14 cellular contexts compared by ENCODE assay signal in the genomic region with DNA sequence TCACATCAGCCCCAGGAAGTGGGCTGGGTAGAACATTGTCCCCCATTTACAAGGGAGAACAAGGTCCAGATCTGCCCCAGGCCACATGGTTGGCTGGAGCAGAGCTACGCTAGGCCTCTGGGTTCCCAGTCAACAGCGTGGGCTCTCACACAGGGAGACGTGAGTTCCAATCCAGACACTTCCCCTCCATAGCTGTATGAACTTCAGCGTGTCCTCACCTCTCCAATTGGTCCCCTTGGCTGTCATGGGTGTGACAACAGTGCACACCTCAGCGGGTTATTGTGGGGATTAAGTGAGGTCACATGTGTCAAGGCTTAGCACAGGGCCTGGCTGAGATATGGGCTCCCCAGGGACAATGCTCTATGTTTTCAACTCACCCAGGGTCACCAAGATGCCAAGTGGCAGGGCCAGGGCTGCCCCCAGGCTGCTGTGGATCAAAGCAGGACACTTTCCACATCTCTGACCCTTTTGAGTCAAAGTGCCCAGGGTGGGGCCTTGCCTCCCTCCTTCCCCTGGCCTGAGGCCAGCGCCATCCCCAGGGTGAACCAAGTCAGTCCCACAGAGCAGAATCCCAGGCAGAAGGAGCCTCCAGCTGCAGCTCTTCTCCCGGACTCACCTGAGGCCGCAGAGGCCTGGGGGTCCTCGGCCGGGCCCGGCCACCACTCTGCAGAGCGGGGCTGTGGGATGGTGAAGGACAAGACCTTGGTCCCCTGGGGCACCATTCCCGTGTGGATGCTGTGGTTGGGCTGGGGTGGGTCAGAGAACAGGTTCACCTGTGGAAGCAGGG. TPM values are rescaled to one million over a fixed set of nuclear protein-coding genes. Genes with fewer than 3 reads are reported as not detected.
DNase-seq lines count a peak whose midpoint lies in the region; ATAC-seq and TF ChIP-seq lines count a peak whose summit lies in the region.
"Had no signal": no experiment of that assay in that cellular context is flagged by ENCODE, and none has a peak within 500 bp of the region (broad histone marks: within the 10 kb centered on the region; RNA-seq: fewer than 3 reads in every experiment).

No MANE protein-coding gene starts in this region.

- peaks cover 52% of the 10 kb centered on the region for H3K36me3 ChIP-seq in CD8-positive, alpha-beta T cell (ENCODE audit: insufficient read depth, low read length)

- CTCF ChIA-PET in CD8-positive, alpha-beta T cell (lab: Charles Lee): interaction anchor here (0.6 to 2.1 kb wide), 10 partner anchors 10 to 37 kb away, joined by 3 to 8 read pairs (median 4); partner anchors contain the start of gene AKNA

- H3K27me3 ChIP-seq in CD8-positive, alpha-beta T cell (ENCODE audit: insufficient read depth, low read length): no peaks in the 10 kb centered on the region

- H3K36me3 Mint-ChIP-seq in CD8-positive, alpha-beta T cell: peaks cover 86% of the 10 kb centered on the region
- peaks cover 88% of the 10 kb centered on the region for H3K36me3 Mint-ChIP-seq in central memory CD8-positive, alpha-beta T cell (ENCODE audit: insufficient read depth)
- H3K36me3 Mint-ChIP-seq in osteocyte (ENCODE audit: unreplicated experiment): peaks cover 42% of the 10 kb centered on the region
- peaks cover 27% of the 10 kb centered on the region for H3K36me3 Mint-ChIP-seq in endothelial cell (ENCODE audit: low read depth, unreplicated experiment)

- TF ChIP-seq CTCF in CD8-positive, alpha-beta T cell (IDR thresholded peaks at IDR 0.05): no peak
- TF ChIP-seq CTCF in osteocyte (IDR thresholded peaks at IDR 0.05) (no peak), endothelial cell (IDR thresholded peaks at IDR 0.05; ENCODE audit: unreplicated experiment) (no peak)

- no peaks in the 10 kb centered on the region for H3K27me3 Mint-ChIP-seq in CD8-positive, alpha-beta T cell (ENCODE audit: low read depth)
- no peaks in the 10 kb centered on the region for H3K27me3 Mint-ChIP-seq in central memory CD8-positive, alpha-beta T cell
- H3K27me3 Mint-ChIP-seq in osteocyte (ENCODE audit: unreplicated experiment): no peaks in the 10 kb centered on the region
- peaks cover 6% of the 10 kb centered on the region for H3K27me3 Mint-ChIP-seq in endothelial cell (ENCODE audit: unreplicated experiment)

- H3K4me3 ChIP-seq in CD8-positive, alpha-beta T cell (ENCODE audit: low read depth, low read length): no peak overlapping the region

- H3K4me1 Mint-ChIP-seq in CD8-positive, alpha-beta T cell (ENCODE audit: low read depth): peaks cover 93% of the 10 kb centered on the region
- H3K4me1 Mint-ChIP-seq in central memory CD8-positive, alpha-beta T cell: peaks cover 65% of the 10 kb centered on the region
- H3K4me1 Mint-ChIP-seq in osteocyte (ENCODE audit: unreplicated experiment) (peaks cover 22% of the 10 kb centered on the region), endothelial cell (ENCODE audit: unreplicated experiment) (peaks cover 43% of the 10 kb centered on the region)

- H3K9me3 ChIP-seq in CD8-positive, alpha-beta T cell (ENCODE audit: low read length): no peaks in the 10 kb centered on the region

- H3K4me1 ChIP-seq in CD8-positive, alpha-beta T cell (ENCODE audit: insufficient read depth, low read length): peaks cover 97% of the 10 kb centered on the region

- POLR2A ChIA-PET in CD8-positive, alpha-beta T cell (lab: Charles Lee): interaction anchor here (0.7 to 16.8 kb wide), 7 partner anchors 15 to 225 kb away, joined by 3 to 535 read pairs (median 3); partner anchors contain the start of gene AKNA

- peak overlapping the region; percentile 29 for H3K4me3 Mint-ChIP-seq in CD8-positive, alpha-beta T cell
- peak overlapping the region; percentile 65 for H3K4me3 Mint-ChIP-seq in central memory CD8-positive, alpha-beta T cell
- no peak overlapping the region for H3K4me3 Mint-ChIP-seq in osteocyte (ENCODE audit: unreplicated experiment)
- no peak overlapping the region for H3K4me3 Mint-ChIP-seq in endothelial cell (ENCODE audit: unreplicated experiment)

- intact Hi-C loops in CD8-positive, alpha-beta T cell (cut with DNase I, micrococcal nuclease): loop anchor here (2.0 kb wide), 2 partner anchors 15 to 19 kb away; no protein-coding TSS in a partner anchor
- intact Hi-C loops in left colon (cut with DNase I, micrococcal nuclease): no loop called here

- H3K9me3 Mint-ChIP-seq in CD8-positive, alpha-beta T cell: no peaks in the 10 kb centered on the region
- no peaks in the 10 kb centered on the region for H3K9me3 Mint-ChIP-seq in central memory CD8-positive, alpha-beta T cell
- no peaks in the 10 kb centered on the region for H3K9me3 Mint-ChIP-seq in osteocyte (ENCODE audit: unreplicated experiment)
- H3K9me3 Mint-ChIP-seq in endothelial cell (ENCODE audit: unreplicated experiment): no peaks in the 10 kb centered on the region

- ATAC-seq in CD8-positive, alpha-beta T cell: no peak
- no peak for ATAC-seq in central memory CD8-positive, alpha-beta T cell (replicated peaks; ENCODE audit: extremely low read depth, poor library complexity, severe bottlenecking)
- ATAC-seq in left colon: no peak
- no peak for ATAC-seq in HG02973 (IDR thresholded peaks at IDR 0.05; ENCODE audit: unreplicated experiment)

- peak overlapping the region; percentile 92 for H3K27ac Mint-ChIP-seq in CD8-positive, alpha-beta T cell
- peak overlapping the region; percentile 95 for H3K27ac Mint-ChIP-seq in central memory CD8-positive, alpha-beta T cell (ENCODE audit: low read depth)
- peak overlapping the region; percentile 90 for H3K27ac Mint-ChIP-seq in osteocyte (ENCODE audit: unreplicated experiment)
- no peak overlapping the region for H3K27ac Mint-ChIP-seq in endothelial cell (ENCODE audit: unreplicated experiment)

- H3K27ac ChIP-seq in CD8-positive, alpha-beta T cell (ENCODE audit: low read depth, low read length): peak overlapping the region; percentile 60

- no peak for DNase-seq in CD8-positive, alpha-beta T cell
- DNase-seq in NCI-H82 (lab: John Stamatoyannopoulos, UW): peak; percentile 77
- no peak for DNase-seq in central memory CD8-positive, alpha-beta T cell (ENCODE audit: low spot score in 2 of 2)
- DNase-seq in osteocyte (ENCODE audit: extremely low spot score, unreplicated experiment): no peak
- DNase-seq in endothelial cell (ENCODE audit: low spot score): no peak
- DNase-seq in left colon: no peak
- no peak for DNase-seq in DMS79 (lab: John Stamatoyannopoulos, UW)
- DNase-seq: activated T-cell treated with anti-CD3 and anti-CD28 coated beads, Interleukin-2, amount 50 U/mL, for 48 hours; Calu3; head of caudate nucleus; NCI-H1417 treated with DMSO at 0.1 percent for 48 hours; T1000 had no signal

RNA-seq across cellular contexts. Expression of gene AKNA, which starts 19.8 kb away (rescaled TPM):
- total RNA-seq in CD8-positive, alpha-beta T cell: 100 to 1,000 TPM; 249 to 269 TPM
- total RNA-seq in osteocyte (36.0 and 37.0 TPM in 2 replicates), endothelial cell (ENCODE audit: unreplicated experiment) (79.1 TPM), left colon (10 to 100 TPM; 32.4 to 35.9 TPM)

RNA-seq across cellular contexts. Expression of gene ORM2, which starts 38.3 kb away (rescaled TPM):
- not detected for total RNA-seq in CD8-positive, alpha-beta T cell
- total RNA-seq in osteocyte (not detected in 2 replicates), endothelial cell (ENCODE audit: unreplicated experiment) (not detected), left colon (not detected)
- total RNA-seq: Calu3, mesenteric fat pad had no signal

RNA-seq across cellular contexts. Expression of gene ORM1, which starts 45.1 kb away (rescaled TPM):
- not detected for total RNA-seq in CD8-positive, alpha-beta T cell
- not detected in 2 replicates for total RNA-seq in osteocyte
- total RNA-seq in endothelial cell (ENCODE audit: unreplicated experiment): not detected
- not detected for total RNA-seq in left colon
- total RNA-seq: Calu3 had no signal

Comparison
In these comparisons a context has a peak if more than half of its experiments do, and no peak if none do; other contexts are left out.
1. H3K4me3 Mint-ChIP-seq: peak in CD8-positive, alpha-beta T cell (single experiment) and central memory CD8-positive, alpha-beta T cell (single experiment); none in osteocyte (single experiment) and endothelial cell (single experiment).
2. intact Hi-C loops: an anchor here in CD8-positive, alpha-beta T cell (2.0 kb wide); none called in left colon.